ENCODE assay signal across 8 cellular contexts in the genomic region with DNA sequence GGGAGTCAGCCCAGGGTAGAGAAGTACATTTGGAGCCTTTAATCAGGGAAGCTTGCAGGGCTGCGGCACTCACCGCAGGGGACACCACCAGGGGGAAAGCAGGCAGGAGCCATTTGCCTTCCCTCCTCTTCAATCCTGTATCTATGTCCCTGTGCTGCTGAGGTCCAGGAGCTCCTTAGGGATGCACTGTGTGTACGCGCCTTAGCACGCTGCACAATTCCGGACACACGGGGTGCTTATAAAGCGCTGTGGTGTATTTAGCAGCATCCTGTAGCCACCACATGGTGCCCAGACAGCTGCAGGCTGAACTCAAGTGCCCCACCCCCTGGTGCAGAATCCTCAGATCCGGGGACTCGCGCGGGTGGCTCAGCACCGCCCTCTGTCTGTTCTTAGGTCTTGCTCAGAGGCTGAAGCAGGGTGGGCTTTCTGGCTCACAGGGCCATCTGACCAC.
DNase-seq lines count a peak whose midpoint lies in the region; ATAC-seq and TF ChIP-seq lines count a peak whose summit lies in the region.
"Had no signal": no experiment of that assay in that cellular context is flagged by ENCODE, and none has a peak within 500 bp of the region (broad histone marks: within the 10 kb centered on the region; RNA-seq: fewer than 3 reads in every experiment).

No MANE protein-coding gene starts in this region.

- H3K9me3 ChIP-seq in heart right ventricle (no peaks in the 10 kb centered on the region), stomach (no peaks in the 10 kb centered on the region)

- peak in 4 of 8 donors; percentile 31 to 38 (median 34) for ATAC-seq in heart right ventricle

- TF ChIP-seq CTCF in heart right ventricle (IDR thresholded peaks at IDR 0.05) (peak in 5 of 9 donors; percentile 4 to 37 (median 14)), stomach (IDR thresholded peaks at IDR 0.05) (no peak), GM20000 (IDR thresholded peaks at IDR 0.05; ENCODE audit: extremely low read depth, missing control alignments) (no peak), GM13977 (IDR thresholded peaks at IDR 0.05; ENCODE audit: extremely low read depth, insufficient read depth, missing control alignments) (no peak)

- 17 to 27% methylated on average over 13 of the region's 13 CpGs for WGBS in heart right ventricle, 2 donors
- WGBS in stomach, 5 donors = 28 to 41% (median 35%) methylated on average over 13 of the region's 13 CpGs

- no peaks in the 10 kb centered on the region for H3K36me3 ChIP-seq in heart right ventricle
- H3K36me3 ChIP-seq in stomach = no peaks in the 10 kb centered on the region

- TF ChIP-seq EP300 in stomach (IDR thresholded peaks at IDR 0.05) = no peak

- no peak for TF ChIP-seq POLR2A in stomach (IDR thresholded peaks at IDR 0.05)

- no peak overlapping the region for H3K4me3 ChIP-seq in heart right ventricle
- no peak overlapping the region for H3K4me3 ChIP-seq in stomach

- H3K4me1 ChIP-seq in heart right ventricle = peaks cover 0 to 8% (median 0%) of the 10 kb centered on the region in 9 donors
- H3K4me1 ChIP-seq in stomach = peaks cover 0 to 4% (median 0%) of the 10 kb centered on the region in 4 donors

- intact Hi-C loops in heart right ventricle (cut with DNase I) = no loop called here
- intact Hi-C loops in stomach (cut with DNase I; ENCODE audit: low total_unique reads) = no loop called here

- H3K27me3 ChIP-seq in heart right ventricle (no peaks in the 10 kb centered on the region), stomach (no peaks in the 10 kb centered on the region)

- peak; percentile 12 for DNase-seq in NAMALWA (ENCODE audit: low spot score)
- DNase-seq in SK-N-DZ (ENCODE audit: low spot score) = peak; percentile 51
- DNase-seq in heart right ventricle = no peak
- peak; percentile 51 for DNase-seq in smooth muscle cell of the brain vasculature (ENCODE audit: low read depth, low spot score)
- DNase-seq in stomach = no peak
- DNase-seq in GM20000 (ENCODE audit: low spot score) = no peak
- no peak for DNase-seq in GM13977 (ENCODE audit: low spot score)
- DNase-seq: effector CD8-positive, alpha-beta T cell had no signal

- H3K27ac ChIP-seq in heart right ventricle (no peak overlapping the region), stomach (no peak overlapping the region)

- in situ Hi-C loops in GM13977 (cut with MboI; ENCODE audit: low pct_unique_long_range_greater_than_20kb, low sequenced_read_pairs, unreplicated experiment) = no loop called here

Comparison
In these comparisons a context has a peak if more than half of its experiments do, and no peak if none do; other contexts are left out.
1. DNase-seq: peak in NAMALWA (single experiment), SK-N-DZ (single experiment) and smooth muscle cell of the brain vasculature (single experiment); none in heart right ventricle (0 of 2), stomach (single experiment), GM20000 (single experiment) and GM13977 (single experiment).
2. CTCF ChIP-seq: peak in heart right ventricle (5 of 9); none in stomach (0 of 7), GM20000 (single experiment) and GM13977 (single experiment).